16 cellular contexts compared by ENCODE assay signal in the genomic region with DNA sequence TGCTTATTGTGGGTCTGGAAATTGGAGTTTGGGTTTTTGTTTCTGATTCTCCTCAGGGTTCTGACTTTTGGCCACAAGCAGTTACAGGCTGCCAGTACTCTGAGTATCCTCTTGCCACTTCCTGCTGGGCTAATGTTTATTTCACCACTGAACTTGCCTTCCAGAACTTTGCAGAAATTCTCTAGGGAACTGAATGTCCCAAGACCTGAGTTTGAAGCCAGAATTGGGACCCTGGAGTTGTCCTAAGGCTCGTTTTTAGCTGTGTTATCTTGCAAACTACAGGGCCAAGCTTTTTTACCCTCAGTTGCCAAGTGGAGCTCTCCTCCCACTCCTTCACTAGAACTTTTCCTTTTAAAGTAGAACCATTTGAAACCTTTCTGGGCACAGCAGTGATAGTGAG.
DNase-seq lines count a peak whose midpoint lies in the region; ATAC-seq, FAIRE-seq and TF ChIP-seq lines count a peak whose summit lies in the region.
"Had no signal": no experiment of that assay in that cellular context is flagged by ENCODE, and none has a peak within 500 bp of the region (broad histone marks: within the 10 kb centered on the region; RNA-seq: fewer than 3 reads in every experiment).

No MANE protein-coding gene starts in this region.

- no peak overlapping the region for H3K18ac ChIP-seq in IMR-90 (ENCODE audit: low read depth, low read length)

- H2AK5ac ChIP-seq in IMR-90 (ENCODE audit: low read depth, low read length): no peak overlapping the region

- ATAC-seq in IMR-90 (ENCODE audit: low read depth) (peak; percentile 37; the same call in 1 of the 2 replicates), thoracic aorta (ENCODE audit: insufficient number of reproducible peaks, low FRiP score, low read depth) (peak; percentile 87)
- ATAC-seq: left lung, PC-3 had no signal

- H3K27me3 ChIP-seq in IMR-90 (ENCODE audit: control insufficient read depth, insufficient read depth, low read length) (no peaks in the 10 kb centered on the region), thoracic aorta (replicated peaks; ENCODE audit: insufficient read depth) (no peaks in the 10 kb centered on the region)
- H3K27me3 ChIP-seq: BLaER1 treated with 17β-estradiol and CSF1 and Interleukin-3, amounts not matched to agents 10 nM and 100 nM; left lung; MG63 had no signal

- POLR2A ChIA-PET in IMR-90 (lab: Charles Lee; ENCODE audit: unreplicated experiment): interaction anchor here (0.7 kb wide), 1 partner anchor 9 kb away, joined by 4 read pairs; no protein-coding TSS in a partner anchor

- H4K20me1 ChIP-seq in IMR-90 (ENCODE audit: insufficient read depth, low read length): no peaks in the 10 kb centered on the region
- H4K20me1 ChIP-seq: BLaER1 treated with 17β-estradiol and CSF1 and Interleukin-3, amounts not matched to agents 10 nM and 100 nM had no signal

- H3K4me1 ChIP-seq in IMR-90 (ENCODE audit: control insufficient read depth, insufficient read depth, low read length): no peaks in the 10 kb centered on the region
- H3K4me1 ChIP-seq in thoracic aorta (ENCODE audit: control insufficient read depth in 1 of 2, low read depth in 2 of 2): peaks cover 10 to 39% of the 10 kb centered on the region in 2 donors
- H3K4me1 ChIP-seq: left lung, prostate gland had no signal

- no peak overlapping the region for H2BK5ac ChIP-seq in IMR-90 (ENCODE audit: low read depth, low read length, poor library complexity, severe bottlenecking)

- no peak overlapping the region for H3K27ac ChIP-seq in IMR-90 (ENCODE audit: insufficient read depth, low read length)
- H3K27ac ChIP-seq in thoracic aorta: peak overlapping the region; percentile 72 to 81
- H3K27ac ChIP-seq: left lung, prostate gland had no signal

- TF ChIP-seq CTCF in IMR-90 (conservative IDR thresholded peaks at IDR 0.05; ENCODE audit: low read depth, low read length) (no peak), thoracic aorta (IDR thresholded peaks at IDR 0.05) (no peak)

- no peak overlapping the region for H2AK9ac ChIP-seq in IMR-90 (replicated peaks; ENCODE audit: low read depth, low read length, poor library complexity)

- no peak overlapping the region for H3K9ac ChIP-seq in IMR-90 (ENCODE audit: low read depth, low read length)

- H3K4me2 ChIP-seq in IMR-90 (ENCODE audit: low read depth, low read length): no peak overlapping the region

- H3K4me3 ChIP-seq in IMR-90 (ENCODE audit: insufficient read depth, low read depth, low read length): no peak overlapping the region
- H3K4me3 ChIP-seq in thoracic aorta: peak overlapping the region; percentile 23
- H3K4me3 ChIP-seq: BLaER1 treated with 17β-estradiol and CSF1 and Interleukin-3, amounts not matched to agents 10 nM and 100 nM; left lung; MG63; prostate gland had no signal

- intact Hi-C loops in IMR-90 (cut with micrococcal nuclease): no loop called here

- no peak overlapping the region for H3K4ac ChIP-seq in IMR-90 (ENCODE audit: low read depth, low read length)

- CTCF ChIA-PET in IMR-90 (lab: Yijun Ruan, JAX): no interaction called here

- H2AFZ ChIP-seq in IMR-90 (replicated peaks; ENCODE audit: low read length, poor library complexity): no peak overlapping the region

- no peak overlapping the region; the same call in 1 of the 2 replicates for H4K91ac ChIP-seq in IMR-90 (ENCODE audit: insufficient read depth, low read depth, low read length)

- H3K23ac ChIP-seq in IMR-90 (ENCODE audit: low read depth, low read length): no peak overlapping the region

- no peak overlapping the region for H4K8ac ChIP-seq in IMR-90 (ENCODE audit: low read depth in 2 of 2, low read length in 2 of 2)

- no peak overlapping the region for H2BK20ac ChIP-seq in IMR-90 (ENCODE audit: low read depth, low read length)

- no peak for DNase-seq in IMR-90
- peak; percentile 43 for DNase-seq in astrocyte of the hippocampus (ENCODE audit: low read depth, low spot score)
- DNase-seq in kidney tubule cell (ENCODE audit: low spot score): peak; percentile 8
- no peak for DNase-seq in thoracic aorta (ENCODE audit: low spot score)
- DNase-seq in frontal cortex (ENCODE audit: low spot score in 2 of 2): no peak
- DNase-seq in DMS79 (lab: John Stamatoyannopoulos, UW): no peak
- no peak for DNase-seq in hippocampal formation (lab: John Stamatoyannopoulos, UW)
- DNase-seq: activated T-cell treated with anti-CD3 and anti-CD28 coated beads, Interleukin-2, amount 50 U/mL, for 48 hours; left lung; MG63; naive B cell; NCI-H2029 treated with DMSO at 0.1 percent for 48 hours; NCI-H524 treated with DMSO at 0.1 percent for 48 hours; PC-3 had no signal

- no peak overlapping the region for H4K5ac ChIP-seq in IMR-90 (ENCODE audit: low read depth, low read length)

- TF ChIP-seq RAD21 in IMR-90 (IDR thresholded peaks at IDR 0.05; ENCODE audit: low read length): no peak

- FAIRE-seq in frontal cortex (lab: Jason Lieb, UNC): no peak

- no peaks in the 10 kb centered on the region for H3K79me1 ChIP-seq in IMR-90 (ENCODE audit: low read depth in 1 of 2, low read length in 2 of 2)

- H3K36me3 ChIP-seq in IMR-90 (ENCODE audit: control insufficient read depth, insufficient read depth, low read length): no peaks in the 10 kb centered on the region
- no peaks in the 10 kb centered on the region for H3K36me3 ChIP-seq in thoracic aorta
- H3K36me3 ChIP-seq: BLaER1 treated with 17β-estradiol and CSF1 and Interleukin-3, amounts not matched to agents 10 nM and 100 nM; left lung; MG63; prostate gland had no signal

- no peak overlapping the region for H2BK15ac ChIP-seq in IMR-90 (ENCODE audit: low read depth, low read length)

- no CpG with 5 or more reads among the region's 1 CpG for WGBS in IMR-90 (ENCODE audit: extremely low coverage in 2 of 2, insufficient read length in 1 of 2), 2 experiments

- dilution Hi-C loops in IMR-90 (cut with HindIII; ENCODE audit: low sequenced_read_pairs, unreplicated experiment): no loop called here

- H2BK120ac ChIP-seq in IMR-90 (ENCODE audit: low read depth, low read length): no peak overlapping the region

- no TSS peak for BruUV-seq in IMR-90 (replicated peaks; lab: Mats Ljungman, UMichigan)

- TF ChIP-seq POLR2A in IMR-90 (IDR thresholded peaks at IDR 0.05; ENCODE audit: low read depth, low read length): no peak

- no peak overlapping the region for H3K14ac ChIP-seq in IMR-90 (replicated peaks; ENCODE audit: low read depth, low read length)

- in situ Hi-C loops in IMR-90 (cut with MboI; ENCODE audit: low sequenced_read_pairs): no loop called here

- H3K9me1 ChIP-seq in IMR-90 (ENCODE audit: insufficient read depth, low read length): no peaks in the 10 kb centered on the region

- no peak overlapping the region for H3K56ac ChIP-seq in IMR-90 (ENCODE audit: extremely low read depth, insufficient read depth, low read length)

- no peaks in the 10 kb centered on the region for H3K9me3 ChIP-seq in IMR-90 (ENCODE audit: control insufficient read depth, insufficient read depth, low read length)
- no peaks in the 10 kb centered on the region for H3K9me3 ChIP-seq in thoracic aorta
- H3K9me3 ChIP-seq: BLaER1 treated with 17β-estradiol and CSF1 and Interleukin-3, amounts not matched to agents 10 nM and 100 nM; left lung; MG63; prostate gland had no signal

TF ChIP-seq in IMR-90, 13 proteins besides CTCF, POLR2A, EP300 and RAD21:
- TF ChIP-seq FOS (IDR thresholded peaks at IDR 0.05; ENCODE audit: low read depth, low read length) (no peak), NFE2L2 (IDR thresholded peaks at IDR 0.05; ENCODE audit: low read depth, low read length) (no peak), MAFK (IDR thresholded peaks at IDR 0.05; ENCODE audit: low read depth, low read length) (no peak)

Comparison
In these comparisons a context has a peak if more than half of its experiments do, and no peak if none do; other contexts are left out.
1. DNase-seq: peak in astrocyte of the hippocampus (single experiment) and kidney tubule cell (single experiment); none in IMR-90 (single experiment), thoracic aorta (single experiment), frontal cortex (0 of 2), DMS79 (single experiment) and hippocampal formation (0 of 2).